ENCODE assay signal across 18 cellular contexts in the genomic region with DNA sequence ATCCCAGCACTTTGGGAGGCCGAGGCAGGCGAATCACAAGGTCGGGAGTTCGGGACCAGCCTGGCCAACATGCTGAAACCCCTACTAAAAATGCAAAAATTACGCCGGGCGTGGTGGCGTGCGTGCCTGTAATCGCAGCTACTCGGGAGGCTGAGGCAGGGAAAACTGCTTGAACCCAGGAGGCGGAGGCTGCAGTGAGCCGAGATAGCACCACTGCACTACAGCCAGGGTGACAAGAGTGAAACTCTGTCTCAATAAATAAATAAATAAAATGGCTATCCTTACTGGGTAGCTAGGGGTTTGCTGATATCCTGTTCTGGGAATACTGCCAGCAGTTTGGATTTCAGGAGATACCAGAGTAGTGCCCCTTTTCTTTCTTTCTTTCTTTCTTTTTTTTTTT. TPM values are rescaled to one million over a fixed set of nuclear protein-coding genes. Genes with fewer than 3 reads are reported as not detected.
DNase-seq lines count a peak whose midpoint lies in the region; ATAC-seq, FAIRE-seq and TF ChIP-seq lines count a peak whose summit lies in the region.
"Had no signal": no experiment of that assay in that cellular context is flagged by ENCODE, and none has a peak within 500 bp of the region (broad histone marks: within the 10 kb centered on the region; RNA-seq: fewer than 3 reads in every experiment).

No MANE protein-coding gene starts in this region.

- H2AFZ ChIP-seq in HepG2 (ENCODE audit: low read length): no peak overlapping the region

- peaks cover 3% of the 10 kb centered on the region for H3K9me3 Mint-ChIP-seq in osteocyte (ENCODE audit: unreplicated experiment)
- H3K9me3 Mint-ChIP-seq: HFFc6 had no signal

- no peaks in the 10 kb centered on the region for H3K27me3 Mint-ChIP-seq in osteocyte (ENCODE audit: unreplicated experiment)
- H3K27me3 Mint-ChIP-seq: CD4-positive, alpha-beta memory T cell had no signal

- H3K9ac ChIP-seq in liver (ENCODE audit: low read depth in 1 of 2, low read length in 2 of 2) (no peak overlapping the region), HepG2 (ENCODE audit: insufficient read depth, low read depth, low read length) (no peak overlapping the region)

- H3K4me1 ChIP-seq in liver (ENCODE audit: control insufficient read depth in 4 of 4, insufficient read depth in 4 of 4, low read length in 3 of 4): peaks cover 3 to 36% (median 28%) of the 10 kb centered on the region in 4 donors
- peaks cover 20% of the 10 kb centered on the region for H3K4me1 ChIP-seq in HepG2 (ENCODE audit: insufficient read depth, low read length)
- H3K4me1 ChIP-seq: BE2C had no signal

- H3K27me3 ChIP-seq in liver (ENCODE audit: control insufficient read depth in 4 of 4, insufficient read depth in 4 of 4, low read length in 3 of 4) (no peaks in the 10 kb centered on the region), HepG2 (ENCODE audit: control insufficient read depth in 1 of 2, insufficient read depth in 2 of 2, low read length in 2 of 2) (no peaks in the 10 kb centered on the region; a peak in 1 of 5 replicates)
- H3K27me3 ChIP-seq: BE2C had no signal

- no peak for TF ChIP-seq CTCF in liver (IDR thresholded peaks at IDR 0.05; ENCODE audit: low read depth, low read length, missing input control)
- TF ChIP-seq CTCF in HepG2 (CRISPR knock-in tag; IDR thresholded peaks at IDR 0.05): no peak
- no peak for TF ChIP-seq CTCF in osteocyte (IDR thresholded peaks at IDR 0.05)

- in situ Hi-C loops in HepG2 (cut with HindIII; ENCODE audit: extremely low pct_ligation_motif_present, low pct_unique_long_range_greater_than_20kb): no loop called here
- in situ Hi-C loops in G401 (cut with HindIII; ENCODE audit: low sequenced_read_pairs): no loop called here

- CTCF ChIA-PET in HepG2 (lab: Yijun Ruan, JAX; ENCODE audit: low intra/inter-chr PET ratio, low total read pairs): no interaction called here

- DNase-seq in DMS 273 (lab: John Stamatoyannopoulos, UW; ENCODE audit: unreplicated experiment): peak; percentile 15
- no peak for DNase-seq in DMS 273 treated with DMSO at 0.1 percent for 48 hours (lab: John Stamatoyannopoulos, UW)
- DNase-seq in HepG2 (ENCODE audit: low spot score): no peak
- DNase-seq in osteocyte (ENCODE audit: extremely low spot score, unreplicated experiment): no peak
- DNase-seq in AG08396 (ENCODE audit: low spot score): no peak
- DNase-seq in G401 (ENCODE audit: low spot score): no peak
- DNase-seq: BE2C; CD4-positive, alpha-beta memory T cell; DND-41; GF-D8; GOT3; H9; HFFc6 had no signal

- H3K4me3 ChIP-seq in liver (ENCODE audit: low read depth in 1 of 3, low read length in 3 of 3): no peak overlapping the region
- no peak overlapping the region for H3K4me3 ChIP-seq in HepG2 (replicated peaks in 1 of 3; ENCODE audit: insufficient read depth in 1 of 3, low read depth in 2 of 3, low read length in 3 of 3)
- H3K4me3 ChIP-seq: K562 had no signal

- ATAC-seq in HepG2: no peak
- ATAC-seq: K562 had no signal

- H3K4me2 ChIP-seq in HepG2 (ENCODE audit: low read depth, low read length): no peak overlapping the region

- H3K9me3 ChIP-seq in liver (ENCODE audit: control insufficient read depth in 4 of 4, low read length in 3 of 4) (no peaks in the 10 kb centered on the region), HepG2 (ENCODE audit: low read length) (no peaks in the 10 kb centered on the region)
- H3K9me3 ChIP-seq: BE2C had no signal

- TF ChIP-seq RAD21 in liver (IDR thresholded peaks at IDR 0.05): peak; percentile 13 to 31
- no peak for TF ChIP-seq RAD21 in HepG2 (CRISPR knock-in tag; IDR thresholded peaks at IDR 0.05)

- H4K20me1 ChIP-seq in HepG2 (ENCODE audit: insufficient read depth, low read length): peaks cover 26% of the 10 kb centered on the region

- H3K36me3 Mint-ChIP-seq in osteocyte (ENCODE audit: unreplicated experiment): peaks cover 5% of the 10 kb centered on the region

- intact Hi-C loops in HepG2 (cut with micrococcal nuclease; ENCODE audit: unreplicated experiment): no loop called here

- TF ChIP-seq POLR2A in HepG2 (IDR thresholded peaks at IDR 0.05; ENCODE audit: insufficient read depth in 1 of 2, low read depth in 2 of 2, low read length in 2 of 2): no peak

- peaks cover 25% of the 10 kb centered on the region for H3K4me1 Mint-ChIP-seq in osteocyte (ENCODE audit: unreplicated experiment)

- H3K27ac ChIP-seq in liver (ENCODE audit: low read depth in 1 of 2, low read length in 2 of 2) (peak overlapping the region; percentile 32 to 40), HepG2 (ENCODE audit: extremely low read length, insufficient read depth, low read length) (no peak overlapping the region)
- H3K27ac ChIP-seq: C4-2B had no signal

- H3K36me3 ChIP-seq in liver (ENCODE audit: control insufficient read depth in 4 of 4, insufficient read depth in 3 of 4, low read depth in 1 of 4, low read length in 3 of 4) (no peaks in the 10 kb centered on the region), HepG2 (replicated peaks in 1 of 2; ENCODE audit: control insufficient read depth in 1 of 2, insufficient read depth in 2 of 2, low read length in 2 of 2) (peaks cover 0 to 11% of the 10 kb centered on the region in 2 experiments; a peak in 3 of 5 replicates)

- BruUV-seq in HepG2 (replicated peaks; lab: Mats Ljungman, UMichigan): no TSS peak

- 64% methylated on average over 13 of the region's 13 CpGs for WGBS in liver
- WGBS in HepG2 (ENCODE audit: low lambda C conversion rate): 94% methylated on average over 13 of the region's 13 CpGs

- no peak for TF ChIP-seq EP300 in HepG2 (IDR thresholded peaks at IDR 0.05; ENCODE audit: low read depth in 2 of 2, low read length in 2 of 2)
- TF ChIP-seq EP300 in HepG2 (CRISPR knock-in tag; IDR thresholded peaks at IDR 0.05; ENCODE audit: borderline replicate concordance): no peak

- peaks cover 29% of the 10 kb centered on the region for H3K79me2 ChIP-seq in HepG2 (ENCODE audit: insufficient read depth, low read length)

- H3K27ac Mint-ChIP-seq in osteocyte (ENCODE audit: unreplicated experiment): no peak overlapping the region
- H3K27ac Mint-ChIP-seq: H9, HFFc6 had no signal

- no peak for FAIRE-seq in HepG2 (lab: Jason Lieb, UNC)
- FAIRE-seq: GM19239, HTR-8/SVneo, K562 had no signal

- H3K4me3 Mint-ChIP-seq in osteocyte (ENCODE audit: unreplicated experiment): peak overlapping the region; percentile 22
- H3K4me3 Mint-ChIP-seq: H9, HFFc6 had no signal

- POLR2A ChIA-PET in HepG2 (lab: Yijun Ruan, JAX): interaction anchor here (0.7 to 1.3 kb wide), 2 partner anchors 21 to 23 kb away, joined by 3 to 5 read pairs; a partner anchor contains a TSS

RNA-seq across cellular contexts. Expression of a gene that starts 2.4 kb away (rescaled TPM):
- total RNA-seq in liver (10 to 100 TPM; 27.1 to 53.5 TPM), HepG2 (2016; rRNA removed; fragmentation: Illumina TruSeq; extraction: Trizol) (41.7 and 44.1 TPM in 2 replicates), osteocyte (59.2 and 62.6 TPM in 2 replicates)
- polyA plus RNA-seq in liver (10 to 100 TPM in 1 of 2 donors, 1 to 10 TPM in 1; 7.0 to 16.7 TPM), HepG2 (2011; rRNA removed) (12.7 and 14.6 TPM in 2 replicates)
- total RNA-seq in HepG2 (2016; cell fraction: cytosol; rRNA removed; fragmentation: Illumina TruSeq; extraction: Trizol; ENCODE audit: low read depth): 3.6 and 5.1 TPM in 2 replicates
- total RNA-seq in HepG2 (2016; cell fraction: insoluble cytoplasmic fraction; rRNA removed; fragmentation: Illumina TruSeq; extraction: Trizol): 41.2 and 46.1 TPM in 2 replicates
- 17.8 and 17.9 TPM in 2 replicates for total RNA-seq in HepG2 (2016; cell fraction: membrane; rRNA removed; fragmentation: Illumina TruSeq; extraction: Trizol)
- total RNA-seq in HepG2 (2016; cell fraction: nucleus; rRNA removed; fragmentation: Illumina TruSeq; extraction: Trizol): 58.5 and 66.2 TPM in 2 replicates
- 10.6 and 13.1 TPM in 2 replicates for polyA plus RNA-seq in HepG2 (2011; cell fraction: cytosol; rRNA removed)
- polyA plus RNA-seq in HepG2 (2011; cell fraction: nucleus; rRNA removed): 44.2 and 47.6 TPM in 2 replicates
- polyA plus RNA-seq in HepG2 (2012): 18.2 and 26.9 TPM in 2 replicates
- polyA plus RNA-seq in HepG2 (2016; cell fraction: cytosol; fragmentation: Illumina TruSeq; extraction: Trizol; ENCODE audit: low read depth): 4.8 and 5.7 TPM in 2 replicates
- polyA plus RNA-seq in HepG2 (2016; cell fraction: insoluble cytoplasmic fraction; fragmentation: Illumina TruSeq; extraction: Trizol; ENCODE audit: low read depth): 50.7 and 56.3 TPM in 2 replicates
- polyA plus RNA-seq in HepG2 (2016; cell fraction: membrane; fragmentation: Illumina TruSeq; extraction: Trizol; ENCODE audit: low read depth): 15.9 and 16.6 TPM in 2 replicates
- polyA plus RNA-seq in HepG2 (2016; cell fraction: nucleus; fragmentation: Illumina TruSeq; extraction: Trizol; ENCODE audit: insufficient read depth, low read depth): 64.3 and 68.1 TPM in 2 replicates
- 59.6 and 85.3 TPM in 2 replicates for polyA minus RNA-seq in HepG2 (2011; rRNA and poly(A)+ RNA removed; ENCODE audit: low replicate concordance)
- 14.9 and 22.7 TPM in 2 replicates for polyA minus RNA-seq in HepG2 (2011; cell fraction: cytosol; rRNA and poly(A)+ RNA removed)
- 52.8 and 54.8 TPM in 2 replicates for polyA minus RNA-seq in HepG2 (2011; cell fraction: nucleus; rRNA and poly(A)+ RNA removed)
- 47.7 and 68.8 TPM in 2 replicates for total RNA-seq in G401 (2014; rRNA removed; shearing (Covaris generic))

RNA-seq across cellular contexts. Expression of a gene that starts 21.1 kb away (rescaled TPM):
- total RNA-seq in liver (10 to 100 TPM; 30.2 to 54.7 TPM), HepG2 (2016; rRNA removed; fragmentation: Illumina TruSeq; extraction: Trizol) (34.2 and 44.6 TPM in 2 replicates), osteocyte (42.1 and 46.8 TPM in 2 replicates)
- polyA plus RNA-seq in liver (10 to 100 TPM; 38.9 to 80.2 TPM), HepG2 (2011; rRNA removed) (25.4 and 34.7 TPM in 2 replicates)
- 77.8 and 78.2 TPM in 2 replicates for total RNA-seq in HepG2 (2016; cell fraction: cytosol; rRNA removed; fragmentation: Illumina TruSeq; extraction: Trizol; ENCODE audit: low read depth)
- 30.0 and 48.1 TPM in 2 replicates for total RNA-seq in HepG2 (2016; cell fraction: insoluble cytoplasmic fraction; rRNA removed; fragmentation: Illumina TruSeq; extraction: Trizol)
- total RNA-seq in HepG2 (2016; cell fraction: membrane; rRNA removed; fragmentation: Illumina TruSeq; extraction: Trizol): 36.9 and 40.8 TPM in 2 replicates
- total RNA-seq in HepG2 (2016; cell fraction: nucleus; rRNA removed; fragmentation: Illumina TruSeq; extraction: Trizol): 27.8 and 35.6 TPM in 2 replicates
- polyA plus RNA-seq in HepG2 (2011; cell fraction: cytosol; rRNA removed): 23.5 and 37.2 TPM in 2 replicates
- 127 and 131 TPM in 2 replicates for polyA plus RNA-seq in HepG2 (2011; cell fraction: nucleus; rRNA removed)
- 31.4 and 37.9 TPM in 2 replicates for polyA plus RNA-seq in HepG2 (2012)
- 6.4 and 6.8 TPM in 2 replicates for polyA plus RNA-seq in HepG2 (2016; cell fraction: cytosol; fragmentation: Illumina TruSeq; extraction: Trizol; ENCODE audit: low read depth)
- polyA plus RNA-seq in HepG2 (2016; cell fraction: insoluble cytoplasmic fraction; fragmentation: Illumina TruSeq; extraction: Trizol; ENCODE audit: low read depth): 36.6 and 42.6 TPM in 2 replicates
- 6.0 and 8.2 TPM in 2 replicates for polyA plus RNA-seq in HepG2 (2016; cell fraction: membrane; fragmentation: Illumina TruSeq; extraction: Trizol; ENCODE audit: low read depth)
- polyA plus RNA-seq in HepG2 (2016; cell fraction: nucleus; fragmentation: Illumina TruSeq; extraction: Trizol; ENCODE audit: insufficient read depth, low read depth): 64.5 and 64.9 TPM in 2 replicates
- polyA minus RNA-seq in HepG2 (2011; rRNA and poly(A)+ RNA removed; ENCODE audit: low replicate concordance): 31.8 and 31.9 TPM in 2 replicates
- 18.1 and 21.5 TPM in 2 replicates for polyA minus RNA-seq in HepG2 (2011; cell fraction: cytosol; rRNA and poly(A)+ RNA removed)
- 21.1 and 29.0 TPM in 2 replicates for polyA minus RNA-seq in HepG2 (2011; cell fraction: nucleus; rRNA and poly(A)+ RNA removed)
- 181 and 230 TPM in 2 replicates for total RNA-seq in G401 (2014; rRNA removed; shearing (Covaris generic))

RNA-seq across cellular contexts. Expression of a gene that starts 21.2 kb away (rescaled TPM):
- total RNA-seq in liver: under 1 TPM; 0.14 to 0.17 TPM
- under 1 TPM in 1 of 2 donors, not detected in 1; 0.14 TPM for polyA plus RNA-seq in liver
- 0.17 and 0.42 TPM in 2 replicates for total RNA-seq in HepG2 (2016; rRNA removed; fragmentation: Illumina TruSeq; extraction: Trizol)
- total RNA-seq in HepG2 (2016; cell fraction: cytosol; rRNA removed; fragmentation: Illumina TruSeq; extraction: Trizol; ENCODE audit: low read depth): 0.10 and 0.18 TPM in 2 replicates
- 0.27 and 0.41 TPM in 2 replicates for total RNA-seq in HepG2 (2016; cell fraction: insoluble cytoplasmic fraction; rRNA removed; fragmentation: Illumina TruSeq; extraction: Trizol)
- total RNA-seq in HepG2 (2016; cell fraction: membrane; rRNA removed; fragmentation: Illumina TruSeq; extraction: Trizol): 0.46 and 0.48 TPM in 2 replicates
- total RNA-seq in HepG2 (2016; cell fraction: nucleus; rRNA removed; fragmentation: Illumina TruSeq; extraction: Trizol): 0.66 and 0.78 TPM in 2 replicates
- 0.05 and 0.09 TPM in 2 replicates for polyA plus RNA-seq in HepG2 (2011; rRNA removed)
- polyA plus RNA-seq in HepG2 (2011; cell fraction: cytosol; rRNA removed): 0.04 and 0.05 TPM in 2 replicates
- 0.17 and 0.29 TPM in 2 replicates for polyA plus RNA-seq in HepG2 (2011; cell fraction: nucleus; rRNA removed)
- polyA plus RNA-seq in HepG2 (2012): 0.20 and 0.21 TPM in 2 replicates
- not detected in 2 replicates for polyA plus RNA-seq in HepG2 (2016; cell fraction: cytosol; fragmentation: Illumina TruSeq; extraction: Trizol; ENCODE audit: low read depth)
- 0.15 and 0.29 TPM in 2 replicates for polyA plus RNA-seq in HepG2 (2016; cell fraction: insoluble cytoplasmic fraction; fragmentation: Illumina TruSeq; extraction: Trizol; ENCODE audit: low read depth)
- polyA plus RNA-seq in HepG2 (2016; cell fraction: membrane; fragmentation: Illumina TruSeq; extraction: Trizol; ENCODE audit: low read depth): 0.06 and 0.10 TPM in 2 replicates
- polyA plus RNA-seq in HepG2 (2016; cell fraction: nucleus; fragmentation: Illumina TruSeq; extraction: Trizol; ENCODE audit: insufficient read depth, low read depth): 0.15 TPM in 1 of 2 replicates, not detected in the other
- polyA minus RNA-seq in HepG2 (2011; rRNA and poly(A)+ RNA removed; ENCODE audit: low replicate concordance): 0.22 and 0.23 TPM in 2 replicates
- polyA minus RNA-seq in HepG2 (2011; cell fraction: cytosol; rRNA and poly(A)+ RNA removed): not detected in 2 replicates
- 0.37 and 0.64 TPM in 2 replicates for polyA minus RNA-seq in HepG2 (2011; cell fraction: nucleus; rRNA and poly(A)+ RNA removed)
- total RNA-seq in osteocyte: 0.19 and 0.39 TPM in 2 replicates
- 0.07 and 0.37 TPM in 2 replicates for total RNA-seq in G401 (2014; rRNA removed; shearing (Covaris generic))
- total RNA-seq: CD4-positive, alpha-beta memory T cell had no signal

RNA-seq across cellular contexts. Expression of a gene that starts 24.4 kb away (rescaled TPM):
- total RNA-seq in liver (10 to 100 TPM; 43.3 to 59.2 TPM), HepG2 (2016; rRNA removed; fragmentation: Illumina TruSeq; extraction: Trizol) (136 and 138 TPM in 2 replicates), osteocyte (158 and 167 TPM in 2 replicates)
- polyA plus RNA-seq in liver (10 to 100 TPM; 36.9 to 49.4 TPM), HepG2 (2011; rRNA removed) (123 and 126 TPM in 2 replicates)
- total RNA-seq in HepG2 (2016; cell fraction: cytosol; rRNA removed; fragmentation: Illumina TruSeq; extraction: Trizol; ENCODE audit: low read depth): 72.4 and 85.4 TPM in 2 replicates
- total RNA-seq in HepG2 (2016; cell fraction: insoluble cytoplasmic fraction; rRNA removed; fragmentation: Illumina TruSeq; extraction: Trizol): 137 and 138 TPM in 2 replicates
- 57.5 and 58.8 TPM in 2 replicates for total RNA-seq in HepG2 (2016; cell fraction: membrane; rRNA removed; fragmentation: Illumina TruSeq; extraction: Trizol)
- 101 and 109 TPM in 2 replicates for total RNA-seq in HepG2 (2016; cell fraction: nucleus; rRNA removed; fragmentation: Illumina TruSeq; extraction: Trizol)
- 150 and 151 TPM in 2 replicates for polyA plus RNA-seq in HepG2 (2011; cell fraction: cytosol; rRNA removed)
- 83.4 and 84.4 TPM in 2 replicates for polyA plus RNA-seq in HepG2 (2011; cell fraction: nucleus; rRNA removed)
- polyA plus RNA-seq in HepG2 (2012): 117 and 122 TPM in 2 replicates
- polyA plus RNA-seq in HepG2 (2016; cell fraction: cytosol; fragmentation: Illumina TruSeq; extraction: Trizol; ENCODE audit: low read depth): 29.4 and 30.6 TPM in 2 replicates
- 149 and 157 TPM in 2 replicates for polyA plus RNA-seq in HepG2 (2016; cell fraction: insoluble cytoplasmic fraction; fragmentation: Illumina TruSeq; extraction: Trizol; ENCODE audit: low read depth)
- 38.1 and 38.5 TPM in 2 replicates for polyA plus RNA-seq in HepG2 (2016; cell fraction: membrane; fragmentation: Illumina TruSeq; extraction: Trizol; ENCODE audit: low read depth)
- 115 and 116 TPM in 2 replicates for polyA plus RNA-seq in HepG2 (2016; cell fraction: nucleus; fragmentation: Illumina TruSeq; extraction: Trizol; ENCODE audit: insufficient read depth, low read depth)
- polyA minus RNA-seq in HepG2 (2011; rRNA and poly(A)+ RNA removed; ENCODE audit: low replicate concordance): 104 and 196 TPM in 2 replicates
- polyA minus RNA-seq in HepG2 (2011; cell fraction: cytosol; rRNA and poly(A)+ RNA removed): 40.8 and 41.0 TPM in 2 replicates
- polyA minus RNA-seq in HepG2 (2011; cell fraction: nucleus; rRNA and poly(A)+ RNA removed): 136 and 154 TPM in 2 replicates
- 513 and 534 TPM in 2 replicates for total RNA-seq in G401 (2014; rRNA removed; shearing (Covaris generic))

RNA-seq across cellular contexts. Expression of a gene that starts 45.7 kb away (rescaled TPM):
- total RNA-seq in liver (10 to 100 TPM in 1 of 2 donors, 1 to 10 TPM in 1; 8.5 to 20.2 TPM), HepG2 (2016; rRNA removed; fragmentation: Illumina TruSeq; extraction: Trizol) (not detected in 2 replicates), osteocyte (not detected in 2 replicates)
- polyA plus RNA-seq in liver (10 to 100 TPM; 27.7 to 31.9 TPM), HepG2 (2011; rRNA removed) (0.17 TPM in 1 of 2 replicates, not detected in the other)
- total RNA-seq in HepG2 (2016; cell fraction: cytosol; rRNA removed; fragmentation: Illumina TruSeq; extraction: Trizol; ENCODE audit: low read depth): not detected in 2 replicates
- total RNA-seq in HepG2 (2016; cell fraction: insoluble cytoplasmic fraction; rRNA removed; fragmentation: Illumina TruSeq; extraction: Trizol): not detected in 2 replicates
- total RNA-seq in HepG2 (2016; cell fraction: membrane; rRNA removed; fragmentation: Illumina TruSeq; extraction: Trizol): not detected in 2 replicates
- total RNA-seq in HepG2 (2016; cell fraction: nucleus; rRNA removed; fragmentation: Illumina TruSeq; extraction: Trizol): not detected in 2 replicates
- polyA plus RNA-seq in HepG2 (2011; cell fraction: cytosol; rRNA removed): 0.08 TPM in 1 of 2 replicates, not detected in the other
- 0.24 TPM in 1 of 2 replicates, not detected in the other for polyA plus RNA-seq in HepG2 (2011; cell fraction: nucleus; rRNA removed)
- polyA plus RNA-seq in HepG2 (2012): not detected in 2 replicates
- polyA plus RNA-seq in HepG2 (2016; cell fraction: cytosol; fragmentation: Illumina TruSeq; extraction: Trizol; ENCODE audit: low read depth): not detected in 2 replicates
- polyA plus RNA-seq in HepG2 (2016; cell fraction: insoluble cytoplasmic fraction; fragmentation: Illumina TruSeq; extraction: Trizol; ENCODE audit: low read depth): not detected in 2 replicates
- polyA plus RNA-seq in HepG2 (2016; cell fraction: membrane; fragmentation: Illumina TruSeq; extraction: Trizol; ENCODE audit: low read depth): not detected in 2 replicates
- not detected in 2 replicates for polyA plus RNA-seq in HepG2 (2016; cell fraction: nucleus; fragmentation: Illumina TruSeq; extraction: Trizol; ENCODE audit: insufficient read depth, low read depth)
- polyA minus RNA-seq in HepG2 (2011; rRNA and poly(A)+ RNA removed; ENCODE audit: low replicate concordance): 6.7 TPM in 1 of 2 replicates, not detected in the other
- not detected in 2 replicates for polyA minus RNA-seq in HepG2 (2011; cell fraction: cytosol; rRNA and poly(A)+ RNA removed)
- polyA minus RNA-seq in HepG2 (2011; cell fraction: nucleus; rRNA and poly(A)+ RNA removed): not detected in 2 replicates
- total RNA-seq in G401 (2014; rRNA removed; shearing (Covaris generic)): 518 and 594 TPM in 2 replicates
